10 cellular contexts compared by ENCODE assay signal in the genomic region with DNA sequence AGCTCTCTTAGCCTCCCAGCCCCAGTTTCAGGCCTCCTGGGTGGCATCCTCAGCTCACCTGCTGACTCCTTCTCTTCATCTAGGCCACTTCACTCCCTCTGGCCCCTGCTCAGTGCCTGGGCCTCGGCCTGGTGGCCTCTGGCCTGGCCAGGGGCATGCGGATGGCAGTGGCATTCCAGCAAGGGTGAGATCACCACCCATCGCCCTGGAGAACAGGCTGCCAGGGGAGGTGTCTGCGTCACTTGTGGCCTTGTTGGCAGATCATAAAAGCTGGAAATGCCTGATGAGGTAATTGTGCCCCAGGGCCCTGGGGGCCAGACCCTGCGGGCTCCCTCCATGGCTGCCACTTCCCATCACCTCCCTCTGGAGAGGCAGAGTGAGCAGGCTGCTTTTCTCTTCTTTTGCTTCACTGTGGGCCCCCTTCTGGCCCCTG.
DNase-seq lines count a peak whose midpoint lies in the region; ATAC-seq and TF ChIP-seq lines count a peak whose summit lies in the region.
"Had no signal": no experiment of that assay in that cellular context is flagged by ENCODE, and none has a peak within 500 bp of the region (broad histone marks: within the 10 kb centered on the region; RNA-seq: fewer than 3 reads in every experiment).

No MANE protein-coding gene starts in this region.

- H3K4me2 ChIP-seq in PC-3 (ENCODE audit: low read length) (peak overlapping the region; percentile 39), fibroblast of lung (ENCODE audit: extremely low read depth, insufficient read depth, low read length) (no peak overlapping the region), GM23338 (no peak overlapping the region)

- H3F3A ChIP-seq in PC-3 (ENCODE audit: low read length, unreplicated experiment) (no peaks in the 10 kb centered on the region), GM23338 (replicated peaks; ENCODE audit: low read depth) (peaks cover 4% of the 10 kb centered on the region; the same call in 1 of the 2 replicates)

- peaks cover 2% of the 10 kb centered on the region; the same call in 1 of the 3 replicates for H3K9me3 Mint-ChIP-seq in GM23338
- no peaks in the 10 kb centered on the region for H3K9me3 Mint-ChIP-seq in stimulated activated naive B cell treated with anti-CD40 and anti-IgM and Interleukin-4, amounts not matched to agents 10 μg/mL and 1 μg/mL and 100 μg/mL, for 72 hours

- H3K27me3 ChIP-seq in PC-3 (ENCODE audit: low read length): no peaks in the 10 kb centered on the region
- H3K27me3 ChIP-seq in fibroblast of lung (ENCODE audit: control insufficient read depth, insufficient read depth, low read length): no peaks in the 10 kb centered on the region
- H3K27me3 ChIP-seq in tibial nerve: no peaks in the 10 kb centered on the region
- H3K27me3 ChIP-seq in GM23338 (ENCODE audit: insufficient read depth): peaks cover 9% of the 10 kb centered on the region; the same call in 1 of the 2 replicates

- H4K20me1 ChIP-seq in PC-3 (ENCODE audit: low read length): no peaks in the 10 kb centered on the region
- no peaks in the 10 kb centered on the region for H4K20me1 ChIP-seq in fibroblast of lung (ENCODE audit: control insufficient read depth, extremely low read depth, insufficient read depth, low read length)
- no peaks in the 10 kb centered on the region for H4K20me1 ChIP-seq in GM23338 (replicated peaks; ENCODE audit: insufficient read depth)

- TF ChIP-seq CTCF in PC-3 (conservative IDR thresholded peaks at IDR 0.05; ENCODE audit: low read depth, low read length) (no peak), fibroblast of lung (conservative IDR thresholded peaks at IDR 0.05 in 1 of 2, IDR thresholded peaks at IDR 0.05 in 1 of 2; ENCODE audit: low read depth in 1 of 2, low read length in 2 of 2) (no peak), tibial nerve (IDR thresholded peaks at IDR 0.05) (no peak), GM23338 (conservative IDR thresholded peaks at IDR 0.05; ENCODE audit: low read depth in 2 of 2) (no peak)

- H3K79me2 ChIP-seq in PC-3 (ENCODE audit: low read length) (no peaks in the 10 kb centered on the region), fibroblast of lung (ENCODE audit: control insufficient read depth, insufficient read depth, low read length) (no peaks in the 10 kb centered on the region), GM23338 (replicated peaks; ENCODE audit: insufficient read depth) (no peaks in the 10 kb centered on the region)

- H3K4me3 ChIP-seq in PC-3 (ENCODE audit: low read length): no peak overlapping the region
- no peak overlapping the region for H3K4me3 ChIP-seq in fibroblast of lung (replicated peaks in 1 of 4; ENCODE audit: control extremely low read depth in 1 of 4, insufficient read depth in 1 of 4, low read depth in 3 of 4, low read length in 4 of 4)
- H3K4me3 ChIP-seq in tibial nerve: no peak overlapping the region
- H3K4me3 ChIP-seq in GM23338: no peak overlapping the region

- H3K9me3 ChIP-seq in PC-3 (ENCODE audit: low read length) (no peaks in the 10 kb centered on the region), fibroblast of lung (ENCODE audit: control insufficient read depth, insufficient read depth, low read depth, low read length) (no peaks in the 10 kb centered on the region), tibial nerve (no peaks in the 10 kb centered on the region)

- no peak overlapping the region for H2AFZ ChIP-seq in PC-3 (ENCODE audit: low read length)
- no peak overlapping the region for H2AFZ ChIP-seq in fibroblast of lung (ENCODE audit: low read length)
- no peak overlapping the region for H2AFZ ChIP-seq in GM23338

- H3K27me3 Mint-ChIP-seq in GM23338 (ENCODE audit: insufficient read depth, low read depth, poor library complexity): peaks cover 14% of the 10 kb centered on the region
- H3K27me3 Mint-ChIP-seq in stimulated activated naive B cell treated with anti-CD40 and anti-IgM and Interleukin-4, amounts not matched to agents 10 μg/mL and 1 μg/mL and 100 μg/mL, for 72 hours: peaks cover 8 to 29% of the 10 kb centered on the region in 2 donors

- no peak for TF ChIP-seq POLR2A in tibial nerve (IDR thresholded peaks at IDR 0.05)

- no peak overlapping the region for H3K27ac Mint-ChIP-seq in GM23338
- H3K27ac Mint-ChIP-seq in stimulated activated naive B cell treated with anti-CD40 and anti-IgM and Interleukin-4, amounts not matched to agents 10 μg/mL and 1 μg/mL and 100 μg/mL, for 72 hours: no peak overlapping the region

- H3K36me3 ChIP-seq in PC-3 (ENCODE audit: low read depth, low read length) (no peaks in the 10 kb centered on the region), fibroblast of lung (ENCODE audit: control insufficient read depth, insufficient read depth, low read length) (no peaks in the 10 kb centered on the region), tibial nerve (no peaks in the 10 kb centered on the region), GM23338 (ENCODE audit: insufficient read depth) (no peaks in the 10 kb centered on the region)

- CTCF ChIA-PET in PC-3 (lab: Charles Lee): no interaction called here

- H3K4me1 ChIP-seq in PC-3 (ENCODE audit: insufficient read depth, low read length) (peaks cover 23% of the 10 kb centered on the region), fibroblast of lung (ENCODE audit: control insufficient read depth, extremely low read depth, insufficient read depth, low read length) (no peaks in the 10 kb centered on the region), tibial nerve (peaks cover 0 to 14% (median 0%) of the 10 kb centered on the region in 4 donors), GM23338 (ENCODE audit: insufficient read depth) (no peaks in the 10 kb centered on the region)

- WGBS in tibial nerve, 2 donors: 41 to 47% methylated on average over 5 of the region's 5 CpGs

- ATAC-seq in PC-3: peak; percentile 87
- ATAC-seq in GM23338: no peak
- ATAC-seq in stimulated activated naive B cell treated with anti-CD40 and anti-IgM and Interleukin-4, amounts not matched to agents 10 μg/mL and 1 μg/mL and 100 μg/mL, for 72 hours (replicated peaks): no peak
- no peak for ATAC-seq in GM19395 (IDR thresholded peaks at IDR 0.05; ENCODE audit: unreplicated experiment)

- DNase-seq in ELF-1 (ENCODE audit: low read depth, low spot score) (peak; percentile 91), PC-3 (peak; percentile 77), fibroblast of lung (ENCODE audit: low read depth in 2 of 2) (peak; percentile 33 to 78), renal cortical epithelial cell (ENCODE audit: low read depth) (peak; percentile 96), tibial nerve (ENCODE audit: low spot score in 2 of 2) (no peak), GM23338 (ENCODE audit: low spot score) (no peak)
- no peak for DNase-seq in stimulated activated naive B cell treated with anti-CD40 and anti-IgM and Interleukin-4, amounts not matched to agents 10 μg/mL and 1 μg/mL and 100 μg/mL, for 72 hours
- DNase-seq: hippocampal formation; stimulated activated CD4-positive, alpha-beta T cell treated with anti-CD3 and anti-CD28 coated beads, Interleukin-1b, Interleukin-23, amount 100 ng/mL, for 48 hours had no signal

- H3K9me2 ChIP-seq in PC-3 (replicated peaks; ENCODE audit: low read length): no peaks in the 10 kb centered on the region
- no peaks in the 10 kb centered on the region for H3K9me2 ChIP-seq in GM23338 (ENCODE audit: insufficient read depth)

- H3K36me3 Mint-ChIP-seq in GM23338 (ENCODE audit: low read depth): no peaks in the 10 kb centered on the region; the same call in 2 of the 3 replicates
- H3K36me3 Mint-ChIP-seq in stimulated activated naive B cell treated with anti-CD40 and anti-IgM and Interleukin-4, amounts not matched to agents 10 μg/mL and 1 μg/mL and 100 μg/mL, for 72 hours: no peaks in the 10 kb centered on the region

- peak overlapping the region; percentile 97 for H3K27ac ChIP-seq in PC-3 (ENCODE audit: low read length)
- no peak overlapping the region for H3K27ac ChIP-seq in fibroblast of lung (ENCODE audit: insufficient read depth, low read length)
- H3K27ac ChIP-seq in tibial nerve: peak overlapping the region in 1 of 4 donors; percentile 19
- H3K27ac ChIP-seq in GM23338 (ENCODE audit: low read depth): no peak overlapping the region

- H3K4me1 Mint-ChIP-seq in GM23338: peaks cover 10% of the 10 kb centered on the region; the same call in 2 of the 3 replicates
- peaks cover 2 to 4% of the 10 kb centered on the region in 2 donors for H3K4me1 Mint-ChIP-seq in stimulated activated naive B cell treated with anti-CD40 and anti-IgM and Interleukin-4, amounts not matched to agents 10 μg/mL and 1 μg/mL and 100 μg/mL, for 72 hours

- H3K9ac ChIP-seq in PC-3 (ENCODE audit: low read length) (peak overlapping the region; percentile 91), fibroblast of lung (ENCODE audit: insufficient read depth, low read length) (no peak overlapping the region)

- POLR2A ChIA-PET in PC-3 (lab: Charles Lee; ENCODE audit: unreplicated experiment): interaction anchor here (0.5 kb wide), 1 partner anchor 12 kb away, joined by 5 read pairs; no protein-coding TSS in a partner anchor

- no peak for TF ChIP-seq EP300 in tibial nerve (IDR thresholded peaks at IDR 0.05)

- H3K4me3 Mint-ChIP-seq in GM23338: no peak overlapping the region
- H3K4me3 Mint-ChIP-seq in stimulated activated naive B cell treated with anti-CD40 and anti-IgM and Interleukin-4, amounts not matched to agents 10 μg/mL and 1 μg/mL and 100 μg/mL, for 72 hours: no peak overlapping the region

- no TSS peak for BruUV-seq in PC-3 (replicated peaks; lab: Mats Ljungman, UMichigan)

- intact Hi-C loops in PC-3 (cut with micrococcal nuclease): loop anchor here (5.0 kb wide), 1 partner anchor 71 kb away; a partner anchor contains a TSS

TF ChIP-seq in GM23338, 12 proteins besides CTCF, POLR2A, EP300 and RAD21 (continues in another document):
- TF ChIP-seq STAT1 (IDR thresholded peaks at IDR 0.05; ENCODE audit: unreplicated experiment) (no peak), ZNF114 (CRISPR knock-in tag; IDR thresholded peaks at IDR 0.05) (no peak)

Comparison
In these comparisons a context has a peak if more than half of its experiments do, and no peak if none do; other contexts are left out.
1. DNase-seq: peak in ELF-1 (single experiment), PC-3 (single experiment), fibroblast of lung (2 of 2) and renal cortical epithelial cell (single experiment); none in tibial nerve (0 of 2), GM23338 (single experiment) and stimulated activated naive B cell treated with anti-CD40 and anti-IgM and Interleukin-4, amounts not matched to agents 10 μg/mL and 1 μg/mL and 100 μg/mL, for 72 hours (single experiment).